Comparison of ENCODE assay signal across 8 cellular contexts in genomic region chrX:135931644-135932487, GRCh38. TPM values are rescaled to one million over a fixed set of nuclear protein-coding genes. Genes with fewer than 3 reads are reported as not detected.
A peak's percentile ranks its signal among the peaks of the same experiment; 100 is the strongest.
DNase-seq lines count a peak whose midpoint lies in the region; ATAC-seq and TF ChIP-seq lines count a peak whose summit lies in the region.

No MANE protein-coding gene starts in this region.

- H3K9me3 ChIP-seq in upper lobe of left lung, result no peaks in the 10 kb centered on the region

- TF ChIP-seq EP300 in upper lobe of left lung (IDR thresholded peaks at IDR 0.05), result no peak

- no peak overlapping the region for H3K4me3 ChIP-seq in upper lobe of left lung

- intact Hi-C loops in activated CD4-positive, alpha-beta T cell treated with anti-CD3 and anti-CD28 coated beads, Interleukin-2, amount 10 ng/mL, durations not matched to agents 24 days and 14 days (cut with micrococcal nuclease), result no loop called here

- no peak for TF ChIP-seq POLR2A in upper lobe of left lung (IDR thresholded peaks at IDR 0.05)

- POLR2A ChIA-PET in naive thymus-derived CD8-positive, alpha-beta T cell (lab: Charles Lee), result no interaction called here

- H3K27ac Mint-ChIP-seq in activated CD4-positive, alpha-beta T cell treated with anti-CD3 and anti-CD28 coated beads, Interleukin-2, amount 10 ng/mL, durations not matched to agents 24 days and 14 days, result no peak overlapping the region
- no peak overlapping the region for H3K27ac Mint-ChIP-seq in effector memory CD8-positive, alpha-beta T cell
- H3K27ac Mint-ChIP-seq in naive thymus-derived CD8-positive, alpha-beta T cell, result no peak overlapping the region

- peak; percentile 26 to 74 (median 53) for TF ChIP-seq CTCF in upper lobe of left lung (IDR thresholded peaks at IDR 0.05)

- H3K4me1 Mint-ChIP-seq in activated CD4-positive, alpha-beta T cell treated with anti-CD3 and anti-CD28 coated beads, Interleukin-2, amount 10 ng/mL, durations not matched to agents 24 days and 14 days, result no peaks in the 10 kb centered on the region
- H3K4me1 Mint-ChIP-seq in effector memory CD8-positive, alpha-beta T cell (ENCODE audit: low read depth in 2 of 2), result no peaks in the 10 kb centered on the region
- H3K4me1 Mint-ChIP-seq in naive thymus-derived CD8-positive, alpha-beta T cell, result peaks cover 0 to 2% (median 0%) of the 10 kb centered on the region in 4 donors

- H3K9me3 Mint-ChIP-seq in activated CD4-positive, alpha-beta T cell treated with anti-CD3 and anti-CD28 coated beads, Interleukin-2, amount 10 ng/mL, durations not matched to agents 24 days and 14 days, result no peaks in the 10 kb centered on the region
- H3K9me3 Mint-ChIP-seq in effector memory CD8-positive, alpha-beta T cell, result no peaks in the 10 kb centered on the region
- H3K9me3 Mint-ChIP-seq in naive thymus-derived CD8-positive, alpha-beta T cell, result peaks cover 0 to 7% (median 0%) of the 10 kb centered on the region in 9 donors

- H3K36me3 ChIP-seq in upper lobe of left lung, result no peaks in the 10 kb centered on the region

- DNase-seq in Ammon's horn (ENCODE audit: low spot score), result peak; percentile 16
- peak; percentile 43 for DNase-seq in NCI-H1092 treated with DMSO at 0.1 percent for 48 hours (lab: John Stamatoyannopoulos, UW)
- peak; percentile 79 for DNase-seq in activated CD4-positive, alpha-beta T cell treated with anti-CD3 and anti-CD28 coated beads, Interleukin-2, amount 10 ng/mL, durations not matched to agents 24 days and 14 days
- peak; percentile 4 to 21 (median 19) for DNase-seq in effector memory CD8-positive, alpha-beta T cell
- DNase-seq in naive thymus-derived CD8-positive, alpha-beta T cell, result peak in 8 of 10 donors; percentile 1 to 39 (median 18)
- DNase-seq in upper lobe of left lung, result peak; percentile 19 to 49

- no peaks in the 10 kb centered on the region for H3K36me3 Mint-ChIP-seq in activated CD4-positive, alpha-beta T cell treated with anti-CD3 and anti-CD28 coated beads, Interleukin-2, amount 10 ng/mL, durations not matched to agents 24 days and 14 days (ENCODE audit: low read depth)
- no peaks in the 10 kb centered on the region for H3K36me3 Mint-ChIP-seq in effector memory CD8-positive, alpha-beta T cell (ENCODE audit: insufficient read depth)
- H3K36me3 Mint-ChIP-seq in naive thymus-derived CD8-positive, alpha-beta T cell, result no peaks in the 10 kb centered on the region

- WGBS in upper lobe of left lung, 2 donors, result 38 to 56% methylated on average over 15 to 19 of the region's 19 CpGs

- H3K27me3 Mint-ChIP-seq in activated CD4-positive, alpha-beta T cell treated with anti-CD3 and anti-CD28 coated beads, Interleukin-2, amount 10 ng/mL, durations not matched to agents 24 days and 14 days, result no peaks in the 10 kb centered on the region
- no peaks in the 10 kb centered on the region for H3K27me3 Mint-ChIP-seq in effector memory CD8-positive, alpha-beta T cell
- H3K27me3 Mint-ChIP-seq in naive thymus-derived CD8-positive, alpha-beta T cell, result no peaks in the 10 kb centered on the region

- ATAC-seq in GM18907 (IDR thresholded peaks at IDR 0.05; ENCODE audit: unreplicated experiment), result peak; percentile 77
- ATAC-seq in effector memory CD8-positive, alpha-beta T cell (replicated peaks), result peak; percentile 36
- ATAC-seq in naive thymus-derived CD8-positive, alpha-beta T cell, result no peak
- ATAC-seq in upper lobe of left lung (ENCODE audit: low FRiP score in 2 of 2), result peak; percentile 63 to 75
- ATAC-seq in HG02884 (IDR thresholded peaks at IDR 0.05; ENCODE audit: unreplicated experiment), result no peak

- no peak overlapping the region for H3K27ac ChIP-seq in upper lobe of left lung

- no peaks in the 10 kb centered on the region for H3K4me1 ChIP-seq in upper lobe of left lung

- no peak overlapping the region for H3K4me3 Mint-ChIP-seq in activated CD4-positive, alpha-beta T cell treated with anti-CD3 and anti-CD28 coated beads, Interleukin-2, amount 10 ng/mL, durations not matched to agents 24 days and 14 days
- no peak overlapping the region for H3K4me3 Mint-ChIP-seq in effector memory CD8-positive, alpha-beta T cell
- no peak overlapping the region for H3K4me3 Mint-ChIP-seq in naive thymus-derived CD8-positive, alpha-beta T cell

- H3K27me3 ChIP-seq in upper lobe of left lung, result no peaks in the 10 kb centered on the region

RNA-seq across cellular contexts. Expression of gene SAGE1, which starts 38.4 kb away (rescaled TPM):
- not detected in 2 replicates for total RNA-seq in activated CD4-positive, alpha-beta T cell treated with anti-CD3 and anti-CD28 coated beads, Interleukin-2, amount 10 ng/mL, durations not matched to agents 24 days and 14 days
- not detected for total RNA-seq in naive thymus-derived CD8-positive, alpha-beta T cell
- polyA plus RNA-seq in naive thymus-derived CD8-positive, alpha-beta T cell, result not detected
- under 1 TPM in 1 of 6 donors, not detected in 5; 0.10 TPM for total RNA-seq in upper lobe of left lung

RNA-seq across cellular contexts. Expression of gene CT45A10, which starts 38.6 kb away (rescaled TPM):
- not detected in 2 replicates for total RNA-seq in activated CD4-positive, alpha-beta T cell treated with anti-CD3 and anti-CD28 coated beads, Interleukin-2, amount 10 ng/mL, durations not matched to agents 24 days and 14 days
- not detected for total RNA-seq in naive thymus-derived CD8-positive, alpha-beta T cell
- not detected for polyA plus RNA-seq in naive thymus-derived CD8-positive, alpha-beta T cell
- not detected for total RNA-seq in upper lobe of left lung

RNA-seq across cellular contexts. Expression of gene MMGT1, which starts 41.9 kb away (rescaled TPM):
- 27.1 and 27.4 TPM in 2 replicates for total RNA-seq in activated CD4-positive, alpha-beta T cell treated with anti-CD3 and anti-CD28 coated beads, Interleukin-2, amount 10 ng/mL, durations not matched to agents 24 days and 14 days
- total RNA-seq in naive thymus-derived CD8-positive, alpha-beta T cell, result 10 to 100 TPM; 24.8 to 25.3 TPM
- 1 to 10 TPM; 6.9 to 8.3 (median 7.7) TPM for polyA plus RNA-seq in naive thymus-derived CD8-positive, alpha-beta T cell
- total RNA-seq in upper lobe of left lung, result 10 to 100 TPM in 4 of 6 donors, 1 to 10 TPM in 2; 7.2 to 32.2 (median 24.9) TPM

RNA-seq across cellular contexts. Expression of gene SLC9A6, which starts 53.4 kb away (rescaled TPM):
- 10.9 and 12.4 TPM in 2 replicates for total RNA-seq in activated CD4-positive, alpha-beta T cell treated with anti-CD3 and anti-CD28 coated beads, Interleukin-2, amount 10 ng/mL, durations not matched to agents 24 days and 14 days
- 10 to 100 TPM; 16.3 to 18.6 TPM for total RNA-seq in naive thymus-derived CD8-positive, alpha-beta T cell
- polyA plus RNA-seq in naive thymus-derived CD8-positive, alpha-beta T cell, result 10 to 100 TPM; 14.4 to 18.3 (median 17.1) TPM
- 10 to 100 TPM in 4 of 6 donors, 1 to 10 TPM in 2; 4.7 to 16.9 (median 11.5) TPM for total RNA-seq in upper lobe of left lung

Comparison
In these comparisons a context has a peak if more than half of its experiments do, and no peak if none do; other contexts are left out.
1. DNase-seq: peak in every context shown above with its lines; median percentile 79 in activated CD4-positive, alpha-beta T cell treated with anti-CD3 and anti-CD28 coated beads, Interleukin-2, amount 10 ng/mL, durations not matched to agents 24 days and 14 days; 43 in NCI-H1092 treated with DMSO at 0.1 percent for 48 hours; 34 in upper lobe of left lung; 19 in effector memory CD8-positive, alpha-beta T cell; 18 in naive thymus-derived CD8-positive, alpha-beta T cell; 16 in Ammon's horn.
2. ATAC-seq: peak in GM18907 (single experiment), effector memory CD8-positive, alpha-beta T cell (single experiment) and upper lobe of left lung (2 of 2); none in naive thymus-derived CD8-positive, alpha-beta T cell (0 of 2) and HG02884 (single experiment).